ENCODE assay signal across 9 cellular contexts in genomic region chrX:44675364-44676024, GRCh38.
DNase-seq lines count a peak whose midpoint lies in the region; ATAC-seq and TF ChIP-seq lines count a peak whose summit lies in the region.
"Had no signal": no experiment of that assay in that cellular context is flagged by ENCODE, and none has a peak within 500 bp of the region (broad histone marks: within the 10 kb centered on the region; RNA-seq: fewer than 3 reads in every experiment).

No MANE protein-coding gene starts in this region.

- no peak overlapping the region for H3K4me3 ChIP-seq in SJSA1

- no peaks in the 10 kb centered on the region for H3K36me3 Mint-ChIP-seq in glutamatergic neuron (ENCODE audit: unreplicated experiment)
- no peaks in the 10 kb centered on the region for H3K36me3 Mint-ChIP-seq in type B pancreatic cell

- H3K4me1 ChIP-seq in SJSA1 (replicated peaks), result no peaks in the 10 kb centered on the region

- no peak for ATAC-seq in stimulated activated naive CD8-positive, alpha-beta T cell treated with anti-CD3 and anti-CD28 coated beads, Interleukin-15, amount 100 ng/mL, for 72 hours

- no peaks in the 10 kb centered on the region for H3K27me3 ChIP-seq in SJSA1 (replicated peaks)

- DNase-seq in NCI-H2107 (lab: John Stamatoyannopoulos, UW) (peak; percentile 1), NCI-H2107 treated with DMSO at 0.1 percent for 48 hours (lab: John Stamatoyannopoulos, UW; ENCODE audit: unreplicated experiment) (no peak), SJSA1 (ENCODE audit: low read depth in 1 of 2, low spot score in 2 of 2) (peak; percentile 0 to 34), glutamatergic neuron (peak; percentile 32), type B pancreatic cell (ENCODE audit: extremely low spot score, unreplicated experiment) (no peak), GM19238 (ENCODE audit: insufficient read length, low spot score) (no peak)
- DNase-seq in stimulated activated naive CD8-positive, alpha-beta T cell treated with anti-CD3 and anti-CD28 coated beads, Interleukin-15, amount 100 ng/mL, for 72 hours, result no peak
- no peak for DNase-seq in activated T-cell treated with anti-CD3 and anti-CD28 coated beads, Interleukin-2, amount 50 U/mL, for 48 hours

- H3K27me3 Mint-ChIP-seq in glutamatergic neuron (ENCODE audit: unreplicated experiment) (no peaks in the 10 kb centered on the region), type B pancreatic cell (no peaks in the 10 kb centered on the region)
- no peaks in the 10 kb centered on the region for H3K27me3 Mint-ChIP-seq in stimulated activated naive CD8-positive, alpha-beta T cell treated with anti-CD3 and anti-CD28 coated beads, Interleukin-15, amount 100 ng/mL, for 72 hours

- H3K4me1 Mint-ChIP-seq in glutamatergic neuron (ENCODE audit: low read depth, unreplicated experiment), result no peaks in the 10 kb centered on the region
- H3K4me1 Mint-ChIP-seq in type B pancreatic cell (ENCODE audit: unreplicated experiment), result peaks cover 5% of the 10 kb centered on the region
- no peaks in the 10 kb centered on the region for H3K4me1 Mint-ChIP-seq in stimulated activated naive CD8-positive, alpha-beta T cell treated with anti-CD3 and anti-CD28 coated beads, Interleukin-15, amount 100 ng/mL, for 72 hours

- no peak for TF ChIP-seq CTCF in glutamatergic neuron (IDR thresholded peaks at IDR 0.05; ENCODE audit: partially characterized antibody, unreplicated experiment)
- TF ChIP-seq CTCF in type B pancreatic cell (conservative IDR thresholded peaks at IDR 0.05), result no peak

- H3K36me3 ChIP-seq in SJSA1, result no peaks in the 10 kb centered on the region

- H3K9me3 Mint-ChIP-seq in glutamatergic neuron (ENCODE audit: unreplicated experiment) (no peaks in the 10 kb centered on the region), type B pancreatic cell (no peaks in the 10 kb centered on the region)
- H3K9me3 Mint-ChIP-seq in stimulated activated naive CD8-positive, alpha-beta T cell treated with anti-CD3 and anti-CD28 coated beads, Interleukin-15, amount 100 ng/mL, for 72 hours, result no peaks in the 10 kb centered on the region

- H3K27ac ChIP-seq in SJSA1, result no peak overlapping the region
- H3K27ac ChIP-seq: KMS-11 had no signal

- H3K4me3 Mint-ChIP-seq in glutamatergic neuron (ENCODE audit: unreplicated experiment) (no peak overlapping the region), type B pancreatic cell (peak overlapping the region; percentile 47)
- no peak overlapping the region for H3K4me3 Mint-ChIP-seq in stimulated activated naive CD8-positive, alpha-beta T cell treated with anti-CD3 and anti-CD28 coated beads, Interleukin-15, amount 100 ng/mL, for 72 hours

- H3K27ac Mint-ChIP-seq in glutamatergic neuron (ENCODE audit: unreplicated experiment) (peak overlapping the region; percentile 55), type B pancreatic cell (no peak overlapping the region)
- no peak overlapping the region for H3K27ac Mint-ChIP-seq in stimulated activated naive CD8-positive, alpha-beta T cell treated with anti-CD3 and anti-CD28 coated beads, Interleukin-15, amount 100 ng/mL, for 72 hours

- no peaks in the 10 kb centered on the region for H3K9me3 ChIP-seq in SJSA1 (replicated peaks)

Comparison
In these comparisons a context has a peak if more than half of its experiments do, and no peak if none do; other contexts are left out.
1. DNase-seq: peak in NCI-H2107 (single experiment), SJSA1 (2 of 2) and glutamatergic neuron (single experiment); none in NCI-H2107 treated with DMSO at 0.1 percent for 48 hours (single experiment), type B pancreatic cell (single experiment), stimulated activated naive CD8-positive, alpha-beta T cell treated with anti-CD3 and anti-CD28 coated beads, Interleukin-15, amount 100 ng/mL, for 72 hours (0 of 2), GM19238 (single experiment) and activated T-cell treated with anti-CD3 and anti-CD28 coated beads, Interleukin-2, amount 50 U/mL, for 48 hours (0 of 2).